12 cellular contexts compared by ENCODE assay signal in genomic region chr14:80425686-80426085, GRCh38.
DNase-seq lines count a peak whose midpoint lies in the region; ATAC-seq, FAIRE-seq and TF ChIP-seq lines count a peak whose summit lies in the region.
"Had no signal": no experiment of that assay in that cellular context is flagged by ENCODE, and none has a peak within 500 bp of the region (broad histone marks: within the 10 kb centered on the region; RNA-seq: fewer than 3 reads in every experiment).

No MANE protein-coding gene starts in this region.

- CTCF ChIA-PET in SK-N-SH (lab: Yijun Ruan, JAX) = no interaction called here

- in situ Hi-C loops in gastrocnemius medialis (cut with MboI; ENCODE audit: low sequenced_read_pairs in 4 of 4) = no loop called here

- TF ChIP-seq POLR2A in H54 (IDR thresholded peaks at IDR 0.05; ENCODE audit: low read depth, low read length) (no peak), gastrocnemius medialis (IDR thresholded peaks at IDR 0.05) (no peak)

- no peak for TF ChIP-seq RAD21 in SK-N-SH (IDR thresholded peaks at IDR 0.05; ENCODE audit: low read length)

- H3K27me3 ChIP-seq in SK-N-SH (ENCODE audit: insufficient read depth) = no peaks in the 10 kb centered on the region
- no peaks in the 10 kb centered on the region for H3K27me3 ChIP-seq in gastrocnemius medialis
- no peaks in the 10 kb centered on the region for H3K27me3 ChIP-seq in SJCRH30
- H3K27me3 ChIP-seq: Peyer's patch had no signal

- H3K27ac ChIP-seq in SK-N-SH (ENCODE audit: low read depth in 2 of 2, low read length in 1 of 2) (peak overlapping the region in 1 of 2 experiments; percentile 81; a peak in 2 of 4 replicates), gastrocnemius medialis (peak overlapping the region in 1 of 4 donors; percentile 29), SJCRH30 (no peak overlapping the region)
- H3K27ac ChIP-seq: HL-60, Peyer's patch had no signal

- H3K9me3 Mint-ChIP-seq in type B pancreatic cell = no peaks in the 10 kb centered on the region
- H3K9me3 Mint-ChIP-seq: activated naive CD4-positive, alpha-beta T cell treated with anti-CD3 and anti-CD28 coated beads for 36 hours had no signal

- H3K9me3 ChIP-seq in SK-N-SH (no peaks in the 10 kb centered on the region), gastrocnemius medialis (no peaks in the 10 kb centered on the region), SJCRH30 (replicated peaks) (no peaks in the 10 kb centered on the region)
- H3K9me3 ChIP-seq: Peyer's patch had no signal

- H3K4me3 ChIP-seq in SK-N-SH (ENCODE audit: low read depth in 2 of 2, low read length in 1 of 2) (no peak overlapping the region), gastrocnemius medialis (no peak overlapping the region), SJCRH30 (no peak overlapping the region)
- H3K4me3 ChIP-seq: Peyer's patch had no signal

- no peak overlapping the region for H3K4me3 Mint-ChIP-seq in type B pancreatic cell
- H3K4me3 Mint-ChIP-seq: activated naive CD4-positive, alpha-beta T cell treated with anti-CD3 and anti-CD28 coated beads for 36 hours had no signal

- H3K9ac ChIP-seq in SK-N-SH = peak overlapping the region; percentile 4; the same call in 1 of the 2 replicates

- POLR2A ChIA-PET in SK-N-SH (lab: Yijun Ruan, JAX) = no interaction called here

- TF ChIP-seq EP300 in SK-N-SH (IDR thresholded peaks at IDR 0.05; ENCODE audit: borderline replicate concordance in 1 of 2, low read depth in 1 of 2, low read length in 1 of 2) = peak in 1 of 2 experiments; percentile 98; a peak in 2 of 4 replicates

- H3K36me3 Mint-ChIP-seq in type B pancreatic cell = no peaks in the 10 kb centered on the region

- TF ChIP-seq CTCF in SK-N-SH (IDR thresholded peaks at IDR 0.05) (no peak), gastrocnemius medialis (IDR thresholded peaks at IDR 0.05 in 4 of 5, conservative IDR thresholded peaks at IDR 0.05 in 1 of 5) (no peak), type B pancreatic cell (conservative IDR thresholded peaks at IDR 0.05) (no peak)

- H2AFZ ChIP-seq in SK-N-SH (ENCODE audit: low read depth) = no peak overlapping the region

- H3K4me1 ChIP-seq in SK-N-SH (ENCODE audit: control insufficient read depth in 1 of 2, insufficient read depth in 2 of 2, low read depth in 1 of 2, low read length in 1 of 2) (peaks cover 0 to 5% of the 10 kb centered on the region in 2 experiments; a peak in 3 of 4 replicates), gastrocnemius medialis (peaks cover 0 to 6% of the 10 kb centered on the region in 2 donors), SJCRH30 (no peaks in the 10 kb centered on the region)
- H3K4me1 ChIP-seq: Peyer's patch had no signal

- no peak overlapping the region for H3K27ac Mint-ChIP-seq in type B pancreatic cell
- H3K27ac Mint-ChIP-seq: activated naive CD4-positive, alpha-beta T cell treated with anti-CD3 and anti-CD28 coated beads for 36 hours had no signal

- H3K4me2 ChIP-seq in SK-N-SH = peak overlapping the region; percentile 17; the same call in 1 of the 2 replicates

- H3K79me2 ChIP-seq in SK-N-SH (ENCODE audit: insufficient read depth) = no peaks in the 10 kb centered on the region

- intact Hi-C loops in gastrocnemius medialis (cut with DNase I; ENCODE audit: low total_unique reads) = no loop called here

- H3F3A ChIP-seq in SK-N-SH (replicated peaks; ENCODE audit: insufficient read depth) = peaks cover 17% of the 10 kb centered on the region

- ATAC-seq in gastrocnemius medialis = peak; percentile 53 to 74
- no peak for ATAC-seq in HG02678 (IDR thresholded peaks at IDR 0.05; ENCODE audit: unreplicated experiment)

- WGBS in SK-N-SH (ENCODE audit: low lambda C conversion rate) = 21% methylated on average over 5 of the region's 5 CpGs

- no peaks in the 10 kb centered on the region for H3K4me1 Mint-ChIP-seq in type B pancreatic cell (ENCODE audit: unreplicated experiment)

- FAIRE-seq in H54 (lab: Jason Lieb, UNC) = peak; percentile 95

- H3K27me3 Mint-ChIP-seq in type B pancreatic cell = no peaks in the 10 kb centered on the region

- H3K36me3 ChIP-seq in SK-N-SH (replicated peaks in 1 of 2; ENCODE audit: control insufficient read depth in 1 of 2, insufficient read depth in 2 of 2, low read length in 1 of 2) = no peaks in the 10 kb centered on the region
- no peaks in the 10 kb centered on the region for H3K36me3 ChIP-seq in gastrocnemius medialis
- H3K36me3 ChIP-seq in SJCRH30 = no peaks in the 10 kb centered on the region
- H3K36me3 ChIP-seq: Peyer's patch had no signal

- H4K20me1 ChIP-seq in SK-N-SH (ENCODE audit: insufficient read depth) = no peaks in the 10 kb centered on the region

- DNase-seq in H54 (ENCODE audit: insufficient read length, low spot score) = peak; percentile 4
- DNase-seq in SK-N-SH = no peak
- DNase-seq in fibroblast of the conjunctiva (ENCODE audit: low read depth) = peak; percentile 68
- peak; percentile 17 to 21 for DNase-seq in gastrocnemius medialis
- DNase-seq in SJCRH30 = no peak
- DNase-seq in type B pancreatic cell (ENCODE audit: extremely low spot score, unreplicated experiment) = no peak
- DNase-seq: activated CD4-positive, CD25-positive, alpha-beta regulatory T cell treated with anti-CD3 and anti-CD28 coated beads, Interleukin-2, amount 50 U/mL, for 72 hours; activated naive CD4-positive, alpha-beta T cell treated with anti-CD3 and anti-CD28 coated beads for 36 hours; NCI-H1930; Peyer's patch had no signal

- H3K9me2 ChIP-seq in SK-N-SH = no peaks in the 10 kb centered on the region

TF ChIP-seq in SK-N-SH, 30 proteins besides CTCF, POLR2A, EP300 and RAD21 (continues in another document):
- TF ChIP-seq RCOR1 (IDR thresholded peaks at IDR 0.05; ENCODE audit: low read length) (no peak), FOSL2 (IDR thresholded peaks at IDR 0.05; ENCODE audit: borderline replicate concordance, low read depth) (peak; percentile 97), MEF2A (IDR thresholded peaks at IDR 0.05; ENCODE audit: borderline replicate concordance, low read depth) (peak; percentile 80), USF1 (IDR thresholded peaks at IDR 0.05; ENCODE audit: borderline replicate concordance, low read depth) (no peak), YY1 (IDR thresholded peaks at IDR 0.05; ENCODE audit: low read depth) (0 out of 2 replicates have a peak, but pooled peaks have one; percentile 37), GATA2 (CRISPR knock-in tag; IDR thresholded peaks at IDR 0.05) (no peak), NFIC (IDR thresholded peaks at IDR 0.05; ENCODE audit: borderline replicate concordance) (peak; percentile 75), TCF12 (IDR thresholded peaks at IDR 0.05) (peak; percentile 91), TEAD4 (IDR thresholded peaks at IDR 0.05; ENCODE audit: borderline replicate concordance, insufficient read depth) (peak; percentile 96), CHD2 (IDR thresholded peaks at IDR 0.05; ENCODE audit: low read length, partially characterized antibody) (no peak), NRF1 (IDR thresholded peaks at IDR 0.05; ENCODE audit: low read depth, low read length) (no peak), RXRA (IDR thresholded peaks at IDR 0.05; ENCODE audit: borderline replicate concordance, low read depth) (peak; percentile 93), SIN3A (IDR thresholded peaks at IDR 0.05; ENCODE audit: borderline replicate concordance, low read depth, low read length) (no peak), MXI1 (IDR thresholded peaks at IDR 0.05; ENCODE audit: low read depth, low read length) (no peak), SMC3 (IDR thresholded peaks at IDR 0.05; ENCODE audit: low read depth, low read length) (no peak), FOXM1 (IDR thresholded peaks at IDR 0.05; ENCODE audit: low read depth) (peak; percentile 92), FOXJ3 (CRISPR knock-in tag; IDR thresholded peaks at IDR 0.05) (no peak), ELF1 (IDR thresholded peaks at IDR 0.05) (no peak)
- TF ChIP-seq, protein P1, sequence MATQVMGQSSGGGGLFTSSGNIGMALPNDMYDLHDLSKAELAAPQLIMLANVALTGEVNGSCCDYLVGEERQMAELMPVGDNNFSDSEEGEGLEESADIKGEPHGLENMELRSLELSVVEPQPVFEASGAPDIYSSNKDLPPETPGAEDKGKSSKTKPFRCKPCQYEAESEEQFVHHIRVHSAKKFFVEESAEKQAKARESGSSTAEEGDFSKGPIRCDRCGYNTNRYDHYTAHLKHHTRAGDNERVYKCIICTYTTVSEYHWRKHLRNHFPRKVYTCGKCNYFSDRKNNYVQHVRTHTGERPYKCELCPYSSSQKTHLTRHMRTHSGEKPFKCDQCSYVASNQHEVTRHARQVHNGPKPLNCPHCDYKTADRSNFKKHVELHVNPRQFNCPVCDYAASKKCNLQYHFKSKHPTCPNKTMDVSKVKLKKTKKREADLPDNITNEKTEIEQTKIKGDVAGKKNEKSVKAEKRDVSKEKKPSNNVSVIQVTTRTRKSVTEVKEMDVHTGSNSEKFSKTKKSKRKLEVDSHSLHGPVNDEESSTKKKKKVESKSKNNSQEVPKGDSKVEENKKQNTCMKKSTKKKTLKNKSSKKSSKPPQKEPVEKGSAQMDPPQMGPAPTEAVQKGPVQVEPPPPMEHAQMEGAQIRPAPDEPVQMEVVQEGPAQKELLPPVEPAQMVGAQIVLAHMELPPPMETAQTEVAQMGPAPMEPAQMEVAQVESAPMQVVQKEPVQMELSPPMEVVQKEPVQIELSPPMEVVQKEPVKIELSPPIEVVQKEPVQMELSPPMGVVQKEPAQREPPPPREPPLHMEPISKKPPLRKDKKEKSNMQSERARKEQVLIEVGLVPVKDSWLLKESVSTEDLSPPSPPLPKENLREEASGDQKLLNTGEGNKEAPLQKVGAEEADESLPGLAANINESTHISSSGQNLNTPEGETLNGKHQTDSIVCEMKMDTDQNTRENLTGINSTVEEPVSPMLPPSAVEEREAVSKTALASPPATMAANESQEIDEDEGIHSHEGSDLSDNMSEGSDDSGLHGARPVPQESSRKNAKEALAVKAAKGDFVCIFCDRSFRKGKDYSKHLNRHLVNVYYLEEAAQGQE (IDR thresholded peaks at IDR 0.05; ENCODE audit: low read depth, low read length) = no peak
- TF ChIP-seq, protein P2, sequence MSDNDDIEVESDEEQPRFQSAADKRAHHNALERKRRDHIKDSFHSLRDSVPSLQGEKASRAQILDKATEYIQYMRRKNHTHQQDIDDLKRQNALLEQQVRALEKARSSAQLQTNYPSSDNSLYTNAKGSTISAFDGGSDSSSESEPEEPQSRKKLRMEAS (IDR thresholded peaks at IDR 0.05; ENCODE audit: low read depth) = 0 out of 2 replicates have a peak, but pooled peaks have one; percentile 23

Comparison
In these comparisons a context has a peak if more than half of its experiments do, and no peak if none do; other contexts are left out.
1. DNase-seq: peak in H54 (single experiment), fibroblast of the conjunctiva (single experiment) and gastrocnemius medialis (2 of 2); none in SK-N-SH (single experiment), SJCRH30 (0 of 2) and type B pancreatic cell (single experiment).